ENCODE assay signal across 1 cellular context in genomic region chr6:22271044-22271443, GRCh38.
A peak's percentile ranks its signal among the peaks of the same experiment; 100 is the strongest.
TF ChIP-seq lines count a peak whose summit lies in the region.

No MANE protein-coding gene starts in this region.

TF ChIP-seq in GM12878, 131 proteins besides CTCF, POLR2A, EP300 and RAD21 (continued from another document and continues in another):
- TF ChIP-seq BCLAF1 (IDR thresholded peaks at IDR 0.05) (no peak), HDGF (IDR thresholded peaks at IDR 0.05) (no peak), MEF2A (IDR thresholded peaks at IDR 0.05; ENCODE audit: insufficient read depth, low read depth, low read length) (peak; percentile 98), BHLHE40 (IDR thresholded peaks at IDR 0.05; ENCODE audit: borderline replicate concordance in 1 of 2, low read depth in 2 of 2, low read length in 1 of 2) (no peak), NFIC (IDR thresholded peaks at IDR 0.05; ENCODE audit: low read depth, low read length) (peak; percentile 88), LARP7 (IDR thresholded peaks at IDR 0.05) (no peak), ZNF274 (IDR thresholded peaks at IDR 0.05; ENCODE audit: insufficient read depth, insufficient read length) (no peak), BMI1 (IDR thresholded peaks at IDR 0.05; ENCODE audit: borderline replicate concordance) (no peak; the same call in 1 of the 2 replicates), ZBED1 (IDR thresholded peaks at IDR 0.05; ENCODE audit: borderline replicate concordance) (peak; percentile 42; the same call in 1 of the 2 replicates), KAT2A (conservative IDR thresholded peaks at IDR 0.05; ENCODE audit: control insufficient read depth, low read depth, low read length) (no peak), NRF1 (conservative IDR thresholded peaks at IDR 0.05; ENCODE audit: low read depth, low read length) (no peak), ZBTB4 (CRISPR knock-in tag; IDR thresholded peaks at IDR 0.05) (no peak), CBX5 (IDR thresholded peaks at IDR 0.05; ENCODE audit: low read depth) (peak; percentile 77; the same call in 1 of the 2 replicates), YBX1 (IDR thresholded peaks at IDR 0.05) (no peak), IRF4 (IDR thresholded peaks at IDR 0.05; ENCODE audit: low read depth, low read length) (no peak), PML (IDR thresholded peaks at IDR 0.05; ENCODE audit: low read length) (no peak), NFXL1 (IDR thresholded peaks at IDR 0.05; ENCODE audit: borderline replicate concordance) (no peak), CEBPB (IDR thresholded peaks at IDR 0.05; ENCODE audit: borderline replicate concordance in 1 of 2, low read depth in 2 of 2, low read length in 2 of 2) (0 out of 4 replicates have a peak, but pooled peaks of 1 of the 2 experiments have one; percentile 38), E2F8 (IDR thresholded peaks at IDR 0.05; ENCODE audit: low read depth, partially characterized antibody) (no peak), POU2F2 (IDR thresholded peaks at IDR 0.05; ENCODE audit: borderline replicate concordance, low read depth, low read length) (no peak), ZBTB33 (IDR thresholded peaks at IDR 0.05) (no peak), RUNX3 (IDR thresholded peaks at IDR 0.05; ENCODE audit: low read length) (peak; percentile 97), ZSCAN29 (IDR thresholded peaks at IDR 0.05) (no peak), TCF7 (IDR thresholded peaks at IDR 0.05; ENCODE audit: borderline replicate concordance) (0 out of 2 replicates have a peak, but pooled peaks have one; percentile 37), GABPA (IDR thresholded peaks at IDR 0.05; ENCODE audit: low read depth) (no peak), TAF1 (IDR thresholded peaks at IDR 0.05; ENCODE audit: borderline replicate concordance, low read depth, low read length) (no peak), IRF3 (IDR thresholded peaks at IDR 0.05) (no peak), STAT3 (IDR thresholded peaks at IDR 0.05; ENCODE audit: low read depth, low read length) (no peak), ATF7 (IDR thresholded peaks at IDR 0.05; ENCODE audit: low read depth) (no peak), ZNF622 (IDR thresholded peaks at IDR 0.05) (no peak), HDAC2 (IDR thresholded peaks at IDR 0.05) (no peak), ZZZ3 (IDR thresholded peaks at IDR 0.05; ENCODE audit: control insufficient read depth, insufficient read length, low read depth) (no peak), NR2C2 (IDR thresholded peaks at IDR 0.05; ENCODE audit: borderline replicate concordance, control insufficient read depth, insufficient read length, low read depth) (no peak), ESRRA (IDR thresholded peaks at IDR 0.05; ENCODE audit: low read length) (no peak), ZNF217 (IDR thresholded peaks at IDR 0.05) (no peak), FOXM1 (IDR thresholded peaks at IDR 0.05; ENCODE audit: low read depth, low read length) (peak; percentile 87; the same call in 1 of the 2 replicates), SRF (IDR thresholded peaks at IDR 0.05; ENCODE audit: low read depth in 2 of 2, low read length in 2 of 2) (no peak), HSF1 (IDR thresholded peaks at IDR 0.05; ENCODE audit: low read depth, low read length) (no peak), ZNF384 (IDR thresholded peaks at IDR 0.05; ENCODE audit: borderline replicate concordance, low read depth, low read length) (peak; percentile 46; the same call in 1 of the 2 replicates), TBL1XR1 (IDR thresholded peaks at IDR 0.05; ENCODE audit: low read depth, low read length) (peak; percentile 48; the same call in 1 of the 2 replicates), MXI1 (IDR thresholded peaks at IDR 0.05; ENCODE audit: low read depth, low read length) (no peak), CEBPZ (IDR thresholded peaks at IDR 0.05; ENCODE audit: low read depth, low read length) (no peak), SPI1 (IDR thresholded peaks at IDR 0.05; ENCODE audit: borderline replicate concordance, insufficient read depth, low read depth, low read length) (peak; percentile 74; the same call in 1 of the 2 replicates), NR2F1 (conservative IDR thresholded peaks at IDR 0.05) (no peak), CHD2 (IDR thresholded peaks at IDR 0.05; ENCODE audit: borderline replicate concordance, low read depth, low read length) (no peak), MAX (IDR thresholded peaks at IDR 0.05; ENCODE audit: low read depth, low read length) (no peak), POLR2AphosphoS5 (IDR thresholded peaks at IDR 0.05; ENCODE audit: low read length) (no peak), JUNB (IDR thresholded peaks at IDR 0.05) (0 out of 2 replicates have a peak, but pooled peaks have one; percentile 18)
